Comparison of ENCODE assay signal across 1 cellular context in the genomic region with DNA sequence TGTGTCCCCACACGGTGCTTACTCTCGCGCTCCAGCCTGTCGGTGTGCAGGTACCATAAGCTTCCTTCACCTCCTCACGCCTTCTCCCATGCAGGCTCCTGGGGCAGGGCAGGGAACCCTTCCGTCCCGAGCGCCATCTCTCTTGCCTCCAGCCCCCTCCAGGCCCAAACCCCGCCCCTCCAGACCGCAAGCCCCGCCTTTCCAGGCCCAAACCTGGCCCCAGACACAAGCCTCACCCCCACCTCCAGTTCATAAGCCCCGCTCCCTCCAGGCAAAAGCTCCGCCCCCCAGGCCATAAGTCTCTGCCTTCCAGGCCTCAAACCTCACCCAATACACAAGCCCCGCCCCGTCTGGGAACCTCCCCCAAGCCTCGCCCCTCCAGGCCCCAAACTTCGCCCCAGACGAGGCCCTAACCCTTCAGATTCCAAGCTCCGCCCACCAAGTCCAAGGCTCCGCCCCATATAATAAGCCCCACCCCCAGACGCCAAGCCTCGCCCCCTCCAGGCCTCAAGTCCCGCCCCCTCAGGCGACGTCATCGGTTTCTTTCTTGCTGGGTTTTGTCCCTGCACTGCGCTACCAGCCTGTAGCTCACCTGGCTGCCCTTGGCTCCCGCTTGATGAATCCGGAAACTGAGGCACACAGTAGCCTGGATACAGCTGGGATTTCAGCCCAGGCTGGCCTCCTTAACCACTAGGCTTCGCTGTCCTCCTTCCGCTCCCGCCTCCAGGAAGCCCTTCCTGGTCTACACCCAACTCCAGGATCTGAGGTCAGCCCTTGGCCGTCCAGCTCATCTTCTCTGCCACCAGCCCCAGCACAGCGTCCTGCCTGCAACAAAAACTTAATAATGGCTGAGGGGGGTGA.
A peak's percentile ranks its signal among the peaks of the same experiment; 100 is the strongest.
TF ChIP-seq lines count a peak whose summit lies in the region.

No MANE protein-coding gene starts in this region.

TF ChIP-seq in H1, 55 proteins besides CTCF, POLR2A, EP300 and RAD21 (continued from another document):
- TF ChIP-seq RBBP5 (IDR thresholded peaks at IDR 0.05; ENCODE audit: borderline replicate concordance, low read depth, low read length) (no peak), MAFK (IDR thresholded peaks at IDR 0.05; ENCODE audit: low read depth, low read length) (no peak), SUZ12 (IDR thresholded peaks at IDR 0.05; ENCODE audit: low read length) (no peak), CBX5 (IDR thresholded peaks at IDR 0.05; ENCODE audit: low read depth, low read length) (no peak), KDM1A (IDR thresholded peaks at IDR 0.05; ENCODE audit: borderline replicate concordance, low read length) (no peak), FOSL1 (IDR thresholded peaks at IDR 0.05; ENCODE audit: insufficient read depth, low read depth, low read length) (no peak), CBX8 (IDR thresholded peaks at IDR 0.05; ENCODE audit: borderline replicate concordance, low read depth, low read length) (no peak), RXRA (IDR thresholded peaks at IDR 0.05; ENCODE audit: insufficient read depth, low read depth, low read length) (no peak), SIRT6 (IDR thresholded peaks at IDR 0.05; ENCODE audit: low read length) (no peak), CHD2 (IDR thresholded peaks at IDR 0.05; ENCODE audit: low read length) (peak; percentile 47; the same call in 1 of the 2 replicates), CHD1 (IDR thresholded peaks at IDR 0.05; ENCODE audit: low read depth, low read length) (no peak), SP4 (IDR thresholded peaks at IDR 0.05; ENCODE audit: low read length) (peak; percentile 84), HDAC6 (IDR thresholded peaks at IDR 0.05; ENCODE audit: low read depth, low read length) (no peak), SP1 (IDR thresholded peaks at IDR 0.05; ENCODE audit: low read depth, low read length) (no peak), SRF (IDR thresholded peaks at IDR 0.05; ENCODE audit: low read depth, low read length) (no peak), EZH2 (IDR thresholded peaks at IDR 0.05; ENCODE audit: low read depth, low read length, severe bottlenecking) (no peak), NRF1 (IDR thresholded peaks at IDR 0.05; ENCODE audit: low read depth, low read length) (no peak), GABPA (IDR thresholded peaks at IDR 0.05; ENCODE audit: borderline replicate concordance, insufficient read depth, low read length) (no peak), RFX5 (IDR thresholded peaks at IDR 0.05; ENCODE audit: borderline replicate concordance, low read depth, low read length) (no peak), BCL11A (IDR thresholded peaks at IDR 0.05; ENCODE audit: low read depth in 2 of 2, low read length in 2 of 2) (no peak), KDM4A (IDR thresholded peaks at IDR 0.05; ENCODE audit: low read depth, low read length, severe bottlenecking) (no peak), SP2 (IDR thresholded peaks at IDR 0.05; ENCODE audit: low read length) (no peak), ASH2L (IDR thresholded peaks at IDR 0.05; ENCODE audit: low read length) (no peak), GTF2F1 (IDR thresholded peaks at IDR 0.05; ENCODE audit: borderline replicate concordance, low read depth, low read length) (no peak), PHF8 (conservative IDR thresholded peaks at IDR 0.05; ENCODE audit: low read depth, low read length) (0 out of 2 replicates have a peak, but pooled peaks have one; percentile 20), JUND (IDR thresholded peaks at IDR 0.05; ENCODE audit: low read length) (0 out of 2 replicates have a peak, but pooled peaks have one; percentile 10), CREB1 (IDR thresholded peaks at IDR 0.05) (peak; percentile 61), TAF7 (optimal IDR thresholded peaks at IDR 0.05; ENCODE audit: borderline replicate concordance, low read depth, low read length) (no peak), BACH1 (IDR thresholded peaks at IDR 0.05; ENCODE audit: low read length) (no peak), HDAC2 (IDR thresholded peaks at IDR 0.05; ENCODE audit: borderline replicate concordance in 1 of 2, low read depth in 2 of 2, low read length in 2 of 2) (no peak), YY1 (IDR thresholded peaks at IDR 0.05; ENCODE audit: low read depth, low read length) (no peak), TBP (IDR thresholded peaks at IDR 0.05; ENCODE audit: low read depth, low read length) (no peak), RNF2 (IDR thresholded peaks at IDR 0.05; ENCODE audit: borderline replicate concordance, low read depth, low read length, missing control alignments, poor library complexity, severe bottlenecking) (no peak), JUN (IDR thresholded peaks at IDR 0.05; ENCODE audit: low read depth, low read length) (no peak), POLR2AphosphoS5 (IDR thresholded peaks at IDR 0.05; ENCODE audit: low read depth, low read length) (no peak)
- TF ChIP-seq, protein P1, sequence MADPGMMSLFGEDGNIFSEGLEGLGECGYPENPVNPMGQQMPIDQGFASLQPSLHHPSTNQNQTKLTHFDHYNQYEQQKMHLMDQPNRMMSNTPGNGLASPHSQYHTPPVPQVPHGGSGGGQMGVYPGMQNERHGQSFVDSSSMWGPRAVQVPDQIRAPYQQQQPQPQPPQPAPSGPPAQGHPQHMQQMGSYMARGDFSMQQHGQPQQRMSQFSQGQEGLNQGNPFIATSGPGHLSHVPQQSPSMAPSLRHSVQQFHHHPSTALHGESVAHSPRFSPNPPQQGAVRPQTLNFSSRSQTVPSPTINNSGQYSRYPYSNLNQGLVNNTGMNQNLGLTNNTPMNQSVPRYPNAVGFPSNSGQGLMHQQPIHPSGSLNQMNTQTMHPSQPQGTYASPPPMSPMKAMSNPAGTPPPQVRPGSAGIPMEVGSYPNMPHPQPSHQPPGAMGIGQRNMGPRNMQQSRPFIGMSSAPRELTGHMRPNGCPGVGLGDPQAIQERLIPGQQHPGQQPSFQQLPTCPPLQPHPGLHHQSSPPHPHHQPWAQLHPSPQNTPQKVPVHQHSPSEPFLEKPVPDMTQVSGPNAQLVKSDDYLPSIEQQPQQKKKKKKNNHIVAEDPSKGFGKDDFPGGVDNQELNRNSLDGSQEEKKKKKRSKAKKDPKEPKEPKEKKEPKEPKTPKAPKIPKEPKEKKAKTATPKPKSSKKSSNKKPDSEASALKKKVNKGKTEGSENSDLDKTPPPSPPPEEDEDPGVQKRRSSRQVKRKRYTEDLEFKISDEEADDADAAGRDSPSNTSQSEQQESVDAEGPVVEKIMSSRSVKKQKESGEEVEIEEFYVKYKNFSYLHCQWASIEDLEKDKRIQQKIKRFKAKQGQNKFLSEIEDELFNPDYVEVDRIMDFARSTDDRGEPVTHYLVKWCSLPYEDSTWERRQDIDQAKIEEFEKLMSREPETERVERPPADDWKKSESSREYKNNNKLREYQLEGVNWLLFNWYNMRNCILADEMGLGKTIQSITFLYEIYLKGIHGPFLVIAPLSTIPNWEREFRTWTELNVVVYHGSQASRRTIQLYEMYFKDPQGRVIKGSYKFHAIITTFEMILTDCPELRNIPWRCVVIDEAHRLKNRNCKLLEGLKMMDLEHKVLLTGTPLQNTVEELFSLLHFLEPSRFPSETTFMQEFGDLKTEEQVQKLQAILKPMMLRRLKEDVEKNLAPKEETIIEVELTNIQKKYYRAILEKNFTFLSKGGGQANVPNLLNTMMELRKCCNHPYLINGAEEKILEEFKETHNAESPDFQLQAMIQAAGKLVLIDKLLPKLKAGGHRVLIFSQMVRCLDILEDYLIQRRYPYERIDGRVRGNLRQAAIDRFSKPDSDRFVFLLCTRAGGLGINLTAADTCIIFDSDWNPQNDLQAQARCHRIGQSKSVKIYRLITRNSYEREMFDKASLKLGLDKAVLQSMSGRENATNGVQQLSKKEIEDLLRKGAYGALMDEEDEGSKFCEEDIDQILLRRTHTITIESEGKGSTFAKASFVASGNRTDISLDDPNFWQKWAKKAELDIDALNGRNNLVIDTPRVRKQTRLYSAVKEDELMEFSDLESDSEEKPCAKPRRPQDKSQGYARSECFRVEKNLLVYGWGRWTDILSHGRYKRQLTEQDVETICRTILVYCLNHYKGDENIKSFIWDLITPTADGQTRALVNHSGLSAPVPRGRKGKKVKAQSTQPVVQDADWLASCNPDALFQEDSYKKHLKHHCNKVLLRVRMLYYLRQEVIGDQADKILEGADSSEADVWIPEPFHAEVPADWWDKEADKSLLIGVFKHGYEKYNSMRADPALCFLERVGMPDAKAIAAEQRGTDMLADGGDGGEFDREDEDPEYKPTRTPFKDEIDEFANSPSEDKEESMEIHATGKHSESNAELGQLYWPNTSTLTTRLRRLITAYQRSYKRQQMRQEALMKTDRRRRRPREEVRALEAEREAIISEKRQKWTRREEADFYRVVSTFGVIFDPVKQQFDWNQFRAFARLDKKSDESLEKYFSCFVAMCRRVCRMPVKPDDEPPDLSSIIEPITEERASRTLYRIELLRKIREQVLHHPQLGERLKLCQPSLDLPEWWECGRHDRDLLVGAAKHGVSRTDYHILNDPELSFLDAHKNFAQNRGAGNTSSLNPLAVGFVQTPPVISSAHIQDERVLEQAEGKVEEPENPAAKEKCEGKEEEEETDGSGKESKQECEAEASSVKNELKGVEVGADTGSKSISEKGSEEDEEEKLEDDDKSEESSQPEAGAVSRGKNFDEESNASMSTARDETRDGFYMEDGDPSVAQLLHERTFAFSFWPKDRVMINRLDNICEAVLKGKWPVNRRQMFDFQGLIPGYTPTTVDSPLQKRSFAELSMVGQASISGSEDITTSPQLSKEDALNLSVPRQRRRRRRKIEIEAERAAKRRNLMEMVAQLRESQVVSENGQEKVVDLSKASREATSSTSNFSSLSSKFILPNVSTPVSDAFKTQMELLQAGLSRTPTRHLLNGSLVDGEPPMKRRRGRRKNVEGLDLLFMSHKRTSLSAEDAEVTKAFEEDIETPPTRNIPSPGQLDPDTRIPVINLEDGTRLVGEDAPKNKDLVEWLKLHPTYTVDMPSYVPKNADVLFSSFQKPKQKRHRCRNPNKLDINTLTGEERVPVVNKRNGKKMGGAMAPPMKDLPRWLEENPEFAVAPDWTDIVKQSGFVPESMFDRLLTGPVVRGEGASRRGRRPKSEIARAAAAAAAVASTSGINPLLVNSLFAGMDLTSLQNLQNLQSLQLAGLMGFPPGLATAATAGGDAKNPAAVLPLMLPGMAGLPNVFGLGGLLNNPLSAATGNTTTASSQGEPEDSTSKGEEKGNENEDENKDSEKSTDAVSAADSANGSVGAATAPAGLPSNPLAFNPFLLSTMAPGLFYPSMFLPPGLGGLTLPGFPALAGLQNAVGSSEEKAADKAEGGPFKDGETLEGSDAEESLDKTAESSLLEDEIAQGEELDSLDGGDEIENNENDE (IDR thresholded peaks at IDR 0.05; ENCODE audit: insufficient replicate concordance, low read length), result no peak
- TF ChIP-seq, protein P2, sequence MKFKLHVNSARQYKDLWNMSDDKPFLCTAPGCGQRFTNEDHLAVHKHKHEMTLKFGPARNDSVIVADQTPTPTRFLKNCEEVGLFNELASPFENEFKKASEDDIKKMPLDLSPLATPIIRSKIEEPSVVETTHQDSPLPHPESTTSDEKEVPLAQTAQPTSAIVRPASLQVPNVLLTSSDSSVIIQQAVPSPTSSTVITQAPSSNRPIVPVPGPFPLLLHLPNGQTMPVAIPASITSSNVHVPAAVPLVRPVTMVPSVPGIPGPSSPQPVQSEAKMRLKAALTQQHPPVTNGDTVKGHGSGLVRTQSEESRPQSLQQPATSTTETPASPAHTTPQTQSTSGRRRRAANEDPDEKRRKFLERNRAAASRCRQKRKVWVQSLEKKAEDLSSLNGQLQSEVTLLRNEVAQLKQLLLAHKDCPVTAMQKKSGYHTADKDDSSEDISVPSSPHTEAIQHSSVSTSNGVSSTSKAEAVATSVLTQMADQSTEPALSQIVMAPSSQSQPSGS (IDR thresholded peaks at IDR 0.05; ENCODE audit: low read length), result peak; percentile 80; the same call in 1 of the 2 replicates
- TF ChIP-seq, protein P3, sequence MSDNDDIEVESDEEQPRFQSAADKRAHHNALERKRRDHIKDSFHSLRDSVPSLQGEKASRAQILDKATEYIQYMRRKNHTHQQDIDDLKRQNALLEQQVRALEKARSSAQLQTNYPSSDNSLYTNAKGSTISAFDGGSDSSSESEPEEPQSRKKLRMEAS (IDR thresholded peaks at IDR 0.05), result peak; percentile 12; the same call in 1 of the 2 replicates
- TF ChIP-seq, protein P4, sequence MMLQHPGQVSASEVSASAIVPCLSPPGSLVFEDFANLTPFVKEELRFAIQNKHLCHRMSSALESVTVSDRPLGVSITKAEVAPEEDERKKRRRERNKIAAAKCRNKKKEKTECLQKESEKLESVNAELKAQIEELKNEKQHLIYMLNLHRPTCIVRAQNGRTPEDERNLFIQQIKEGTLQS (IDR thresholded peaks at IDR 0.05; ENCODE audit: insufficient read depth, low read depth, low read length), result no peak
- TF ChIP-seq, protein P5, sequence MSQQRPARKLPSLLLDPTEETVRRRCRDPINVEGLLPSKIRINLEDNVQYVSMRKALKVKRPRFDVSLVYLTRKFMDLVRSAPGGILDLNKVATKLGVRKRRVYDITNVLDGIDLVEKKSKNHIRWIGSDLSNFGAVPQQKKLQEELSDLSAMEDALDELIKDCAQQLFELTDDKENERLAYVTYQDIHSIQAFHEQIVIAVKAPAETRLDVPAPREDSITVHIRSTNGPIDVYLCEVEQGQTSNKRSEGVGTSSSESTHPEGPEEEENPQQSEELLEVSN (IDR thresholded peaks at IDR 0.05), result peak; percentile 39; the same call in 1 of the 2 replicates
- TF ChIP-seq, protein P6, sequence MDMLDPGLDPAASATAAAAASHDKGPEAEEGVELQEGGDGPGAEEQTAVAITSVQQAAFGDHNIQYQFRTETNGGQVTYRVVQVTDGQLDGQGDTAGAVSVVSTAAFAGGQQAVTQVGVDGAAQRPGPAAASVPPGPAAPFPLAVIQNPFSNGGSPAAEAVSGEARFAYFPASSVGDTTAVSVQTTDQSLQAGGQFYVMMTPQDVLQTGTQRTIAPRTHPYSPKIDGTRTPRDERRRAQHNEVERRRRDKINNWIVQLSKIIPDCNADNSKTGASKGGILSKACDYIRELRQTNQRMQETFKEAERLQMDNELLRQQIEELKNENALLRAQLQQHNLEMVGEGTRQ (IDR thresholded peaks at IDR 0.05; ENCODE audit: low read length), result no peak
TF ChIP-seq in H1: peak in this region for 8.
